In genomic region chr3:142999881-143000280, GRCh38 we compare ENCODE assay signal across 10 cellular contexts. TPM values are rescaled to one million over a fixed set of nuclear protein-coding genes. Genes with fewer than 3 reads are reported as not detected.
A peak's percentile ranks its signal among the peaks of the same experiment; 100 is the strongest.
DNase-seq lines count a peak whose midpoint lies in the region; ATAC-seq, FAIRE-seq and TF ChIP-seq lines count a peak whose summit lies in the region.
"Had no signal": no experiment of that assay in that cellular context is flagged by ENCODE, and none has a peak within 500 bp of the region (broad histone marks: within the 10 kb centered on the region; RNA-seq: fewer than 3 reads in every experiment).

No MANE protein-coding gene starts in this region.

- no TSS peak for BruUV-seq in HepG2 (replicated peaks; lab: Mats Ljungman, UMichigan)

- DNase-seq in HepG2 (ENCODE audit: low spot score) = no peak
- DNase-seq in right lobe of liver = no peak
- DNase-seq in WTC11 (ENCODE audit: low spot score) = no peak
- DNase-seq in NK-92 treated with Interleukin-12 subunit alpha and Interleukin-12 subunit beta, amount 100 ng/mL, for 24 hours (lab: John Stamatoyannopoulos, UW) = no peak
- DNase-seq in ureter (ENCODE audit: low spot score) = no peak
- DNase-seq in dorsolateral prefrontal cortex = no peak
- DNase-seq in activated CD4-positive, alpha-beta T cell treated with anti-CD3 and anti-CD28 coated beads, Interleukin-2, amount 50 U/mL, for 48 hours = no peak
- DNase-seq: activated CD4-positive, alpha-beta T cell treated with anti-CD3 and anti-CD28 coated beads, Interleukin-2, amount 50 U/mL, for 4 hours; stimulated activated naive B cell treated with anti-CD40 and anti-IgM and Interleukin-4, amounts not matched to agents 10 μg/mL and 1 μg/mL and 100 μg/mL, for 72 hours had no signal

- peaks cover 32% of the 10 kb centered on the region for H3K4me1 Mint-ChIP-seq in WTC11

- peak overlapping the region; percentile 89 for H3K27ac ChIP-seq in HepG2 (ENCODE audit: extremely low read length, insufficient read depth, low read length)
- no peak overlapping the region for H3K27ac ChIP-seq in right lobe of liver
- H3K27ac ChIP-seq in iPS-20b (ENCODE audit: low read length) = no peak overlapping the region
- H3K27ac ChIP-seq in dorsolateral prefrontal cortex = peak overlapping the region in 1 of 59 donors; percentile 96

- H4K20me1 ChIP-seq in HepG2 (ENCODE audit: insufficient read depth, low read length) = peaks cover 22% of the 10 kb centered on the region

- no peak for ATAC-seq in HepG2
- ATAC-seq in right lobe of liver = no peak
- no peak for ATAC-seq in WTC11
- ATAC-seq: stimulated activated naive B cell treated with anti-CD40 and anti-IgM and Interleukin-4, amounts not matched to agents 10 μg/mL and 1 μg/mL and 100 μg/mL, for 72 hours had no signal

- H3K4me3 ChIP-seq in HepG2 (replicated peaks in 1 of 3; ENCODE audit: insufficient read depth in 1 of 3, low read depth in 2 of 3, low read length in 3 of 3) = peak overlapping the region; percentile 87 to 92 (median 90)
- no peak overlapping the region for H3K4me3 ChIP-seq in right lobe of liver
- H3K4me3 ChIP-seq in iPS-20b (ENCODE audit: low read length) = peak overlapping the region; percentile 94
- H3K4me3 ChIP-seq in dorsolateral prefrontal cortex = peak overlapping the region in 26 of 59 donors; percentile 59 to 100 (median 96)

- peak overlapping the region; percentile 92 for H3K4me2 ChIP-seq in HepG2 (ENCODE audit: low read depth, low read length)

- H3K27ac Mint-ChIP-seq in WTC11 = peak overlapping the region; percentile 75; the same call in 1 of the 2 replicates

- intact Hi-C loops in HepG2 (cut with micrococcal nuclease; ENCODE audit: unreplicated experiment) = loop anchor here (2.0 to 5.0 kb wide), 2 partner anchors 278 to 413 kb away; partner anchors contain the start of gene TRPC1
- intact Hi-C loops in right lobe of liver (cut with DNase I) = loop anchor here (10.0 kb wide), 2 partner anchors 175 to 405 kb away; partner anchors contain the start of gene PLS1 (in 1 of the 2)
- intact Hi-C loops in dorsolateral prefrontal cortex (cut with DNase I) = loop anchor here (2.0 to 5.0 kb wide), 3 partner anchors 413 to 553 kb away; partner anchors contain the start of genes ATR (in 1 of the 2) and XRN1 (in 1 of the 2)

- H3K9me3 ChIP-seq in HepG2 (ENCODE audit: low read length) (no peaks in the 10 kb centered on the region), right lobe of liver (no peaks in the 10 kb centered on the region), iPS-20b (ENCODE audit: insufficient read depth, low read depth, low read length) (no peaks in the 10 kb centered on the region)

- H3K9ac ChIP-seq in HepG2 (ENCODE audit: insufficient read depth, low read depth, low read length) (peak overlapping the region; percentile 94), iPS-20b (ENCODE audit: low read depth, low read length) (peak overlapping the region; percentile 96; the same call in 1 of the 2 replicates)

- no peaks in the 10 kb centered on the region for H3K9me3 Mint-ChIP-seq in WTC11
- H3K9me3 Mint-ChIP-seq: stimulated activated naive B cell treated with anti-CD40 and anti-IgM and Interleukin-4, amounts not matched to agents 10 μg/mL and 1 μg/mL and 100 μg/mL, for 72 hours had no signal

- in situ Hi-C loops in HepG2 (cut with HindIII; ENCODE audit: extremely low pct_ligation_motif_present, low pct_unique_long_range_greater_than_20kb) = no loop called here

- H3K36me3 Mint-ChIP-seq in WTC11 = no peaks in the 10 kb centered on the region

- FAIRE-seq in HepG2 (lab: Jason Lieb, UNC) = no peak

- H3K27me3 ChIP-seq in HepG2 (ENCODE audit: control insufficient read depth in 1 of 2, insufficient read depth in 2 of 2, low read length in 2 of 2) (no peaks in the 10 kb centered on the region; a peak in 1 of 5 replicates), right lobe of liver (no peaks in the 10 kb centered on the region), iPS-20b (ENCODE audit: insufficient read depth, low read length) (no peaks in the 10 kb centered on the region), dorsolateral prefrontal cortex (peaks cover 0 to 2% (median 0%) of the 10 kb centered on the region in 45 donors)

- peaks cover 44% of the 10 kb centered on the region for H3K79me2 ChIP-seq in HepG2 (ENCODE audit: insufficient read depth, low read length)

- peak overlapping the region; percentile 96 for H3K4me3 Mint-ChIP-seq in WTC11

- TF ChIP-seq CTCF in HepG2 (CRISPR knock-in tag; IDR thresholded peaks at IDR 0.05) (no peak), right lobe of liver (IDR thresholded peaks at IDR 0.05) (no peak), WTC11 (IDR thresholded peaks at IDR 0.05) (no peak), dorsolateral prefrontal cortex (IDR thresholded peaks at IDR 0.05 in 54 of 56, conservative IDR thresholded peaks at IDR 0.05 in 2 of 56; ENCODE audit: low read depth in 1 of 56, partially characterized antibody in 56 of 56) (no peak)

- TF ChIP-seq POLR2A in HepG2 (IDR thresholded peaks at IDR 0.05; ENCODE audit: insufficient read depth in 1 of 2, low read depth in 2 of 2, low read length in 2 of 2) = no peak; a peak in 1 of 4 replicates
- TF ChIP-seq POLR2A in right lobe of liver (IDR thresholded peaks at IDR 0.05) = no peak

- peak overlapping the region; percentile 50 for H2AFZ ChIP-seq in HepG2 (ENCODE audit: low read length)

- WGBS in HepG2 (ENCODE audit: low lambda C conversion rate) = 42% methylated on average over 4 of the region's 4 CpGs
- WGBS in right lobe of liver (ENCODE audit: insufficient coverage, low coverage, low lambda C conversion rate, missing lambda C conversion rate) = 88% methylated on average over 4 of the region's 4 CpGs

- CTCF ChIA-PET in HepG2 (lab: Yijun Ruan, JAX; ENCODE audit: low intra/inter-chr PET ratio, low total read pairs) = no interaction called here
- CTCF ChIA-PET in WTC11 (lab: Charles Lee) = interaction anchor here (1.4 to 3.1 kb wide), 2 partner anchors 19 to 171 kb away, joined by 4 to 12 read pairs; no protein-coding TSS in a partner anchor

- no peaks in the 10 kb centered on the region for H3K36me3 ChIP-seq in HepG2 (replicated peaks in 1 of 2; ENCODE audit: control insufficient read depth in 1 of 2, insufficient read depth in 2 of 2, low read length in 2 of 2)
- H3K36me3 ChIP-seq in right lobe of liver = no peaks in the 10 kb centered on the region
- no peaks in the 10 kb centered on the region for H3K36me3 ChIP-seq in iPS-20b (ENCODE audit: insufficient read depth, low read depth, low read length)

- TF ChIP-seq RAD21 in HepG2 (CRISPR knock-in tag; IDR thresholded peaks at IDR 0.05) = no peak

- H3K27me3 Mint-ChIP-seq in WTC11 (ENCODE audit: low read depth) = no peaks in the 10 kb centered on the region
- H3K27me3 Mint-ChIP-seq: stimulated activated naive B cell treated with anti-CD40 and anti-IgM and Interleukin-4, amounts not matched to agents 10 μg/mL and 1 μg/mL and 100 μg/mL, for 72 hours had no signal

- H3K4me1 ChIP-seq in HepG2 (ENCODE audit: insufficient read depth, low read length) (peaks cover 53% of the 10 kb centered on the region), right lobe of liver (peaks cover 0 to 27% (median 0%) of the 10 kb centered on the region in 4 donors), iPS-20b (ENCODE audit: insufficient read depth, low read length) (0 out of 2 replicates have a peak, but pooled peaks cover 3% of the 10 kb centered on the region)

- POLR2A ChIA-PET in HepG2 (lab: Yijun Ruan, JAX) (interaction anchor here (1.6 kb wide), 1 partner anchor 72 kb away, joined by 3 read pairs; no protein-coding TSS in a partner anchor), WTC11 (lab: Charles Lee) (interaction anchor here (0.6 kb wide), 1 partner anchor 333 kb away, joined by 3 read pairs; no protein-coding TSS in a partner anchor)

- no peak for TF ChIP-seq EP300 in HepG2 (IDR thresholded peaks at IDR 0.05; ENCODE audit: low read depth in 2 of 2, low read length in 2 of 2)
- TF ChIP-seq EP300 in HepG2 (CRISPR knock-in tag; IDR thresholded peaks at IDR 0.05; ENCODE audit: borderline replicate concordance) = no peak

RNA-seq across cellular contexts. Expression of gene U2SURP, which starts 1.5 kb away (rescaled TPM):
- total RNA-seq in HepG2 (2016; rRNA removed; fragmentation: Illumina TruSeq; extraction: Trizol) (173 and 250 TPM in 2 replicates), right lobe of liver (10 to 100 TPM; 19.1 to 34.5 (median 26.9) TPM), WTC11 (2021) (111 to 133 TPM (median 117 TPM) in 3 replicates), ureter (125 TPM), dorsolateral prefrontal cortex (100 to 1,000 TPM in 46 of 120 experiments, 10 to 100 TPM in 74; 60.5 to 131 (median 95.1) TPM)
- 14.1 and 18.4 TPM in 2 replicates for total RNA-seq in HepG2 (2016; cell fraction: cytosol; rRNA removed; fragmentation: Illumina TruSeq; extraction: Trizol; ENCODE audit: low read depth)
- 173 and 234 TPM in 2 replicates for total RNA-seq in HepG2 (2016; cell fraction: insoluble cytoplasmic fraction; rRNA removed; fragmentation: Illumina TruSeq; extraction: Trizol)
- total RNA-seq in HepG2 (2016; cell fraction: membrane; rRNA removed; fragmentation: Illumina TruSeq; extraction: Trizol) = 38.5 and 45.7 TPM in 2 replicates
- 249 and 251 TPM in 2 replicates for total RNA-seq in HepG2 (2016; cell fraction: nucleus; rRNA removed; fragmentation: Illumina TruSeq; extraction: Trizol)
- 41.3 and 55.9 TPM in 2 replicates for polyA plus RNA-seq in HepG2 (2011; rRNA removed)
- polyA plus RNA-seq in HepG2 (2011; cell fraction: cytosol; rRNA removed) = 8.6 and 12.8 TPM in 2 replicates
- polyA plus RNA-seq in HepG2 (2011; cell fraction: nucleus; rRNA removed) = 39.7 and 59.0 TPM in 2 replicates
- 63.0 and 109 TPM in 2 replicates for polyA plus RNA-seq in HepG2 (2012)
- polyA plus RNA-seq in HepG2 (2016; cell fraction: cytosol; fragmentation: Illumina TruSeq; extraction: Trizol; ENCODE audit: low read depth) = 3.4 and 3.6 TPM in 2 replicates
- polyA plus RNA-seq in HepG2 (2016; cell fraction: insoluble cytoplasmic fraction; fragmentation: Illumina TruSeq; extraction: Trizol; ENCODE audit: low read depth) = 156 and 157 TPM in 2 replicates
- 9.2 and 11.6 TPM in 2 replicates for polyA plus RNA-seq in HepG2 (2016; cell fraction: membrane; fragmentation: Illumina TruSeq; extraction: Trizol; ENCODE audit: low read depth)
- polyA plus RNA-seq in HepG2 (2016; cell fraction: nucleus; fragmentation: Illumina TruSeq; extraction: Trizol; ENCODE audit: insufficient read depth, low read depth) = 227 and 232 TPM in 2 replicates
- polyA minus RNA-seq in HepG2 (2011; rRNA and poly(A)+ RNA removed; ENCODE audit: low replicate concordance) = 58.3 and 119 TPM in 2 replicates
- 33.5 and 35.1 TPM in 2 replicates for polyA minus RNA-seq in HepG2 (2011; cell fraction: cytosol; rRNA and poly(A)+ RNA removed)
- 254 and 272 TPM in 2 replicates for polyA minus RNA-seq in HepG2 (2011; cell fraction: nucleus; rRNA and poly(A)+ RNA removed)

RNA-seq across cellular contexts. Expression of gene PAQR9, which starts 36.4 kb away (rescaled TPM):
- total RNA-seq in HepG2 (2016; rRNA removed; fragmentation: Illumina TruSeq; extraction: Trizol) (10.3 and 10.4 TPM in 2 replicates), right lobe of liver (10 to 100 TPM; 10.2 to 18.6 (median 12.6) TPM), WTC11 (2021) (2.0 to 2.5 TPM (median 2.4 TPM) in 3 replicates), ureter (not detected), dorsolateral prefrontal cortex (10 to 100 TPM in 49 of 120 experiments, 1 to 10 TPM in 71; 2.1 to 17.1 (median 9.4) TPM)
- 3.6 and 3.8 TPM in 2 replicates for total RNA-seq in HepG2 (2016; cell fraction: cytosol; rRNA removed; fragmentation: Illumina TruSeq; extraction: Trizol; ENCODE audit: low read depth)
- 10.3 and 10.5 TPM in 2 replicates for total RNA-seq in HepG2 (2016; cell fraction: insoluble cytoplasmic fraction; rRNA removed; fragmentation: Illumina TruSeq; extraction: Trizol)
- 12.0 and 13.5 TPM in 2 replicates for total RNA-seq in HepG2 (2016; cell fraction: membrane; rRNA removed; fragmentation: Illumina TruSeq; extraction: Trizol)
- 9.3 and 10.1 TPM in 2 replicates for total RNA-seq in HepG2 (2016; cell fraction: nucleus; rRNA removed; fragmentation: Illumina TruSeq; extraction: Trizol)
- polyA plus RNA-seq in HepG2 (2011; rRNA removed) = 3.7 and 8.4 TPM in 2 replicates
- polyA plus RNA-seq in HepG2 (2011; cell fraction: cytosol; rRNA removed) = 4.9 and 6.5 TPM in 2 replicates
- polyA plus RNA-seq in HepG2 (2011; cell fraction: nucleus; rRNA removed) = 8.2 and 13.0 TPM in 2 replicates
- 9.1 and 16.7 TPM in 2 replicates for polyA plus RNA-seq in HepG2 (2012)
- 4.6 and 5.9 TPM in 2 replicates for polyA plus RNA-seq in HepG2 (2016; cell fraction: cytosol; fragmentation: Illumina TruSeq; extraction: Trizol; ENCODE audit: low read depth)
- polyA plus RNA-seq in HepG2 (2016; cell fraction: insoluble cytoplasmic fraction; fragmentation: Illumina TruSeq; extraction: Trizol; ENCODE audit: low read depth) = 13.7 and 14.1 TPM in 2 replicates
- 12.2 and 13.8 TPM in 2 replicates for polyA plus RNA-seq in HepG2 (2016; cell fraction: membrane; fragmentation: Illumina TruSeq; extraction: Trizol; ENCODE audit: low read depth)
- polyA plus RNA-seq in HepG2 (2016; cell fraction: nucleus; fragmentation: Illumina TruSeq; extraction: Trizol; ENCODE audit: insufficient read depth, low read depth) = 16.0 and 16.8 TPM in 2 replicates
- 26.7 TPM in 1 of 2 replicates, not detected in the other for polyA minus RNA-seq in HepG2 (2011; rRNA and poly(A)+ RNA removed; ENCODE audit: low replicate concordance)
- 5.5 and 9.2 TPM in 2 replicates for polyA minus RNA-seq in HepG2 (2011; cell fraction: cytosol; rRNA and poly(A)+ RNA removed)
- polyA minus RNA-seq in HepG2 (2011; cell fraction: nucleus; rRNA and poly(A)+ RNA removed) = 10.3 and 15.8 TPM in 2 replicates

Comparison
In these comparisons a context has a peak if more than half of its experiments do, and no peak if none do; other contexts are left out.
1. H3K4me3 ChIP-seq: peak in HepG2 (3 of 3) and iPS-20b (single experiment); none in right lobe of liver (0 of 3).